8 cellular contexts compared by ENCODE assay signal in the genomic region with DNA sequence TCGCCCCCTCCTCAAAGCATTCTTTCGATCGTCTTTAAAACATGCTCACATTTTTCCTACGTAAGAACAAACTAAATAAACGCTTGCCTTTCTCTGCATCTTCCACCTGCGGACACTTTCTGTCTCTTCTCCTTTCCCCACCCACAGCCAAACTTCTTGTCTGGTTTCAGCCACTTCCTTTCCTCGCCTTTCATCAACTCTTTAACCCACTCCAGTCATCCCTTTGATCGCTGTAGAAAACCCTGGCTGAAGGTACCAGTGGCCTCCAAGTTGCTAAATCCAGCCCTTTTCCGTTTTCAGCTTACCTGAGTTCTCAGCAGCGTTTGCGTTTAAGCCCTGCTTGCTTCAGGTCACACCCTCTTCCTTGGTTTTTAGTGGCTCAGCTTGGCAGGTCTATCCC. TPM values are rescaled to one million over a fixed set of nuclear protein-coding genes. Genes with fewer than 3 reads are reported as not detected.
DNase-seq lines count a peak whose midpoint lies in the region; ATAC-seq and TF ChIP-seq lines count a peak whose summit lies in the region.

No MANE protein-coding gene starts in this region.

- DNase-seq in GM12865 (ENCODE audit: low read depth) = peak; percentile 51
- no peak for DNase-seq in Panc1 (ENCODE audit: low read depth, low spot score)
- DNase-seq in cerebellar cortex (ENCODE audit: low spot score) = peak; percentile 48
- DNase-seq in upper lobe of left lung = peak in 1 of 2 donors; percentile 25
- no peak for DNase-seq in NCI-H2107 (lab: John Stamatoyannopoulos, UW)
- no peak for DNase-seq in cortex of kidney (lab: John Stamatoyannopoulos, UW)

- H3K4me1 ChIP-seq in ACC112 (ENCODE audit: control insufficient read depth, insufficient read depth, low read length, unreplicated experiment) (peaks cover 8% of the 10 kb centered on the region), Panc1 (ENCODE audit: control insufficient read depth, insufficient read depth, low read length) (peaks cover 4% of the 10 kb centered on the region; the same call in 1 of the 2 replicates), mesodermal cell (ENCODE audit: control insufficient read depth, insufficient read depth, low read length, poor library complexity, severe bottlenecking) (no peaks in the 10 kb centered on the region), upper lobe of left lung (peaks cover 11 to 28% (median 19%) of the 10 kb centered on the region in 4 donors)

- BruUV-seq in Panc1 (replicated peaks; lab: Mats Ljungman, UMichigan) = TSS peak; percentile 85

- CTCF ChIA-PET in Panc1 (lab: Charles Lee) = no interaction called here

- peak overlapping the region; percentile 11 for H2AFZ ChIP-seq in ACC112 (ENCODE audit: low read length, unreplicated experiment)

- 0 to 1% methylated on average over 11 of the region's 11 CpGs for WGBS in mesodermal cell (ENCODE audit: insufficient coverage in 2 of 2), 2 experiments
- WGBS in upper lobe of left lung, 2 donors = 1% methylated on average over 11 of the region's 11 CpGs

- POLR2A ChIA-PET in Panc1 (lab: Charles Lee) = no interaction called here

- TF ChIP-seq EP300 in upper lobe of left lung (IDR thresholded peaks at IDR 0.05) = no peak

- TF ChIP-seq CTCF in GM12865 (IDR thresholded peaks at IDR 0.05; ENCODE audit: insufficient read depth, low read depth, low read length, missing control alignments) (no peak), Panc1 (IDR thresholded peaks at IDR 0.05) (no peak), upper lobe of left lung (IDR thresholded peaks at IDR 0.05) (no peak)

- no peaks in the 10 kb centered on the region for H3K27me3 ChIP-seq in ACC112 (ENCODE audit: insufficient read depth, low read length)
- no peaks in the 10 kb centered on the region for H3K27me3 ChIP-seq in Panc1 (ENCODE audit: control insufficient read depth, insufficient read depth, low read length)
- no peaks in the 10 kb centered on the region for H3K27me3 ChIP-seq in upper lobe of left lung

- H3K36me3 ChIP-seq in ACC112 (ENCODE audit: insufficient read depth, low read length) (0 out of 2 replicates have a peak, but pooled peaks cover 4% of the 10 kb centered on the region), Panc1 (ENCODE audit: control insufficient read depth, insufficient read depth, low read length) (no peaks in the 10 kb centered on the region; the same call in 1 of the 2 replicates), mesodermal cell (ENCODE audit: control insufficient read depth, insufficient read depth, low read length) (peaks cover 52% of the 10 kb centered on the region), upper lobe of left lung (peaks cover under 1 to 22% (median 9%) of the 10 kb centered on the region in 4 donors)

- ATAC-seq in Panc1 (no peak), upper lobe of left lung (ENCODE audit: low FRiP score in 2 of 2) (no peak)

- H3K27ac ChIP-seq in ACC112 (ENCODE audit: low read depth, low read length) = no peak overlapping the region
- peak overlapping the region; percentile 80 for H3K27ac ChIP-seq in Panc1 (ENCODE audit: low read length)
- no peak overlapping the region for H3K27ac ChIP-seq in mesodermal cell (ENCODE audit: low read depth, low read length, severe bottlenecking)
- peak overlapping the region; percentile 77 to 93 (median 89) for H3K27ac ChIP-seq in upper lobe of left lung

- TF ChIP-seq POLR2A in upper lobe of left lung (IDR thresholded peaks at IDR 0.05) = no peak

- no peaks in the 10 kb centered on the region for H3K9me3 ChIP-seq in Panc1 (ENCODE audit: control insufficient read depth, insufficient read depth, low read depth, low read length)
- no peaks in the 10 kb centered on the region for H3K9me3 ChIP-seq in mesodermal cell (ENCODE audit: control insufficient read depth, low read length)
- H3K9me3 ChIP-seq in upper lobe of left lung = no peaks in the 10 kb centered on the region

- in situ Hi-C loops in Panc1 (cut with HindIII; ENCODE audit: low pct_unique_long_range_greater_than_20kb, low sequenced_read_pairs) = no loop called here

- H3K4me3 ChIP-seq in ACC112 (ENCODE audit: low read depth, low read length) (peak overlapping the region; percentile 79), GM12865 (ENCODE audit: low read depth, low read length) (peak overlapping the region; percentile 96), Panc1 (ENCODE audit: low read depth in 2 of 2, low read length in 2 of 2) (peak overlapping the region; percentile 90 to 93), mesodermal cell (ENCODE audit: extremely low read depth, insufficient read depth, low read length, poor library complexity, severe bottlenecking) (peak overlapping the region; percentile 81), upper lobe of left lung (peak overlapping the region; percentile 87 to 99 (median 94))

- peaks cover 69% of the 10 kb centered on the region for H3K79me2 ChIP-seq in ACC112 (ENCODE audit: control insufficient read depth, insufficient read depth, low read length, unreplicated experiment)

- intact Hi-C loops in Panc1 (cut with micrococcal nuclease; ENCODE audit: unreplicated experiment) = no loop called here

RNA-seq across cellular contexts. Expression of a gene that starts 0.5 kb away (rescaled TPM):
- total RNA-seq in Panc1 (2021; ENCODE audit: unreplicated experiment) (150 TPM), upper lobe of left lung (10 to 100 TPM; 14.1 to 82.3 (median 24.8) TPM)
- polyA plus RNA-seq in Panc1 (2012; ENCODE audit: insufficient read length) = 101 TPM
- 60.1 TPM for polyA plus RNA-seq in mesodermal cell (2013, experiment 1 of 2)
- 56.1 TPM for polyA plus RNA-seq in mesodermal cell (2013, experiment 2 of 2)

RNA-seq across cellular contexts. Expression of a gene that starts 0.6 kb away (rescaled TPM):
- total RNA-seq in Panc1 (2021; ENCODE audit: unreplicated experiment) = 17.1 TPM
- 6.2 TPM for polyA plus RNA-seq in Panc1 (2012; ENCODE audit: insufficient read length)
- 10.5 TPM for polyA plus RNA-seq in mesodermal cell (2013, experiment 1 of 2)
- polyA plus RNA-seq in mesodermal cell (2013, experiment 2 of 2) = 9.5 TPM
- 10 to 100 TPM in 5 of 6 donors, 1 to 10 TPM in 1; 9.1 to 28.3 (median 17.3) TPM for total RNA-seq in upper lobe of left lung

Comparison
In these comparisons a context has a peak if more than half of its experiments do, and no peak if none do; other contexts are left out.
1. H3K27ac ChIP-seq: peak in Panc1 (single experiment) and upper lobe of left lung (4 of 4); none in ACC112 (single experiment) and mesodermal cell (single experiment).
2. DNase-seq: peak in GM12865 (single experiment) and cerebellar cortex (single experiment); none in Panc1 (single experiment), NCI-H2107 (single experiment) and cortex of kidney (single experiment).
3. Peak in every context shown above with its lines, with median percentiles within 50 percentile points of each other: H3K4me3 ChIP-seq.